In genomic region chr3:187522293-187522692, GRCh38 we compare ENCODE assay signal across 10 cellular contexts.
"Had no signal": no experiment of that assay in that cellular context is flagged by ENCODE, and none has a peak within 500 bp of the region (broad histone marks: within the 10 kb centered on the region; RNA-seq: fewer than 3 reads in every experiment).

No MANE protein-coding gene starts in this region.

- H3K4me3 ChIP-seq: stomach had no signal

- H3K9ac ChIP-seq: parathyroid adenoma had no signal

- H3K4me1 ChIP-seq: parathyroid adenoma, stomach had no signal

- ATAC-seq: activated T-cell treated with anti-CD3 and anti-CD28 coated beads, Interleukin-2, amount 50 U/mL, for 72 hours; naive thymus-derived CD4-positive, alpha-beta T cell had no signal

- DNase-seq: activated CD4-positive, alpha-beta memory T cell treated with anti-CD3 and anti-CD28 coated beads, Interleukin-2, amount 10 ng/mL, durations not matched to agents 7 days and 5 days; activated CD8-positive, alpha-beta memory T cell treated with anti-CD3 and anti-CD28 coated beads, Interleukin-2, amount 50 U/mL, for 4 hours; activated gamma-delta T cell treated with Interleukin-2 at 50 U/mL for 16 hours; activated naive CD8-positive, alpha-beta T cell treated with anti-CD3 and anti-CD28 coated beads for 36 hours; activated T-cell treated with anti-CD3 and anti-CD28 coated beads, Interleukin-2, amount 50 U/mL, for 72 hours; anterior cingulate cortex; endodermal cell; naive thymus-derived CD4-positive, alpha-beta T cell; stomach had no signal

- H3K79me2 ChIP-seq: parathyroid adenoma had no signal

- H3K27ac ChIP-seq: parathyroid adenoma, stomach had no signal

- H3K9me3 ChIP-seq: stomach had no signal

- H2AFZ ChIP-seq: parathyroid adenoma had no signal

- H3K36me3 ChIP-seq: stomach had no signal
